Comparison of ENCODE assay signal across 27 cellular contexts in the genomic region with DNA sequence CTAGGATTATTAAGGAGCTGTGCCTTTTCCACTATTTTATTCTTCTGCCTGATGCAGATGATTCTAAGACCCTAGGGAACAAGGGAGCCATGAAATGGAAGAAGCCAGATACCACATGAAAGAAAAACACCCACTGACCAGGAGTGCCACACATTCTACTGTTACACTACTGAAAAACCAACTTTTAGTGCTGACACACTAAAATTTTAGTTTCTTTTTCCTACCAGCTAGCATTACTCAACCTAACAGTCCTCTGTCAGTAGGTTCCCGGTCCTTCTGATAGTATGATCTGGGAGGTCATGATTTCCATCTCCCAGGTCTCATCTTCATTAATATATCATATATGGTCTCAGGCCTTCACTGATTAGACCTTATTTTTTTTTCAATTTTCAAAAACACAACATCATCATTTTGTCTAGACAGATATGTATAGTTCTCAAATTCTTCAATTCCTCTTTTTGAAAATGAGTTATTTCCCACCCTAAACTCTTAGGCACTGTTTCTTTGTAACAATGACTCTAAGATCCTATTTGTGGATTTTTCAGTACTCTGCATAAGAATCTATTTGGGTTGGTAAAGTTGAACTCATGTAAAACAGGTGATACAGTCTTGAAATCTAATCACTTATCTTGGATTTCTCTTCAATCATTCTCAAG.
"Had no signal": no experiment of that assay in that cellular context is flagged by ENCODE, and none has a peak within 500 bp of the region (broad histone marks: within the 10 kb centered on the region; RNA-seq: fewer than 3 reads in every experiment).

No MANE protein-coding gene starts in this region.

- ATAC-seq: naive thymus-derived CD8-positive, alpha-beta T cell; natural killer cell treated with Interleukin-12 subunit alpha and Interleukin-12 subunit beta and Interleukin-15 and Interleukin-18, amount 100 ng/mL, for 72 hours; pancreas; stimulated activated effector memory CD8-positive, alpha-beta T cell treated with anti-CD3 and anti-CD28 coated beads, Interleukin-12 subunit alpha, Interleukin-12 subunit beta, amount 100 ng/mL, for 72 hours; stimulated activated naive CD8-positive, alpha-beta T cell treated with anti-CD3 and anti-CD28 coated beads, Interleukin-15, amount 100 ng/mL, for 72 hours; stimulated activated naive CD8-positive, alpha-beta T cell treated with anti-CD3 and anti-CD28 coated beads, Interleukin-15, Interleukin-2, amounts not matched to agents 100 U/mL and 50 U/mL, for 24 hours; upper lobe of right lung had no signal

- H3K9me3 ChIP-seq: neutrophil, pancreas, prostate gland, right atrium auricular region, right lobe of liver, sigmoid colon, suprapubic skin, testis, tibial artery, transverse colon, upper lobe of right lung, uterus had no signal

- DNase-seq: naive thymus-derived CD8-positive, alpha-beta T cell; nephron progenitor cell; nucleus accumbens; pancreas; retina; right lobe of liver; sigmoid colon; small intestine; stimulated activated CD4-positive, alpha-beta T cell treated with anti-CD3 and anti-CD28 coated beads, Interleukin-15, amount 100 ng/mL, for 24 hours; stimulated activated CD4-positive, alpha-beta T cell treated with anti-CD3 and anti-CD28 coated beads, Interleukin-2, amount 100 ng/mL, for 24 hours; stimulated activated CD4-positive, alpha-beta T cell treated with anti-CD3 and anti-CD28 coated beads, Interleukin-2, amount 100 ng/mL, for 48 hours; stimulated activated CD4-positive, alpha-beta T cell treated with anti-CD3 and anti-CD28 coated beads, Interleukin-4, amount 100 ng/mL, for 24 hours; stimulated activated naive CD4-positive, alpha-beta T cell; stimulated activated naive CD8-positive, alpha-beta T cell treated with anti-CD3 and anti-CD28 coated beads, Interleukin-15, amount 100 ng/mL, for 72 hours; stimulated activated naive CD8-positive, alpha-beta T cell treated with anti-CD3 and anti-CD28 coated beads, Interleukin-15, Interleukin-2, amounts not matched to agents 100 U/mL and 50 U/mL, for 24 hours; substantia nigra; testis; tibial artery; transverse colon; upper lobe of right lung; uterus had no signal

- H3K4me3 ChIP-seq: pancreas, prostate gland, right atrium auricular region, right lobe of liver, sigmoid colon, suprapubic skin, testis, tibial artery, transverse colon, upper lobe of right lung, uterus had no signal

- H3K4me1 ChIP-seq: prostate gland, right atrium auricular region, right lobe of liver, sigmoid colon, suprapubic skin, testis, tibial artery, transverse colon, upper lobe of right lung, uterus had no signal

- FAIRE-seq: pancreas, small intestine had no signal

- H3K36me3 ChIP-seq: neutrophil, pancreas, prostate gland, right atrium auricular region, right lobe of liver, sigmoid colon, suprapubic skin, tibial artery, transverse colon, upper lobe of right lung, uterus had no signal

- H3K27ac ChIP-seq: neutrophil, pancreas, prostate gland, right atrium auricular region, right lobe of liver, sigmoid colon, suprapubic skin, testis, tibial artery, transverse colon, upper lobe of right lung, uterus had no signal

- H3K27me3 ChIP-seq: neutrophil, pancreas, right atrium auricular region, right lobe of liver, sigmoid colon, suprapubic skin, testis, tibial artery, transverse colon, upper lobe of right lung, uterus had no signal
